ENCODE assay signal across 8 cellular contexts in the genomic region with DNA sequence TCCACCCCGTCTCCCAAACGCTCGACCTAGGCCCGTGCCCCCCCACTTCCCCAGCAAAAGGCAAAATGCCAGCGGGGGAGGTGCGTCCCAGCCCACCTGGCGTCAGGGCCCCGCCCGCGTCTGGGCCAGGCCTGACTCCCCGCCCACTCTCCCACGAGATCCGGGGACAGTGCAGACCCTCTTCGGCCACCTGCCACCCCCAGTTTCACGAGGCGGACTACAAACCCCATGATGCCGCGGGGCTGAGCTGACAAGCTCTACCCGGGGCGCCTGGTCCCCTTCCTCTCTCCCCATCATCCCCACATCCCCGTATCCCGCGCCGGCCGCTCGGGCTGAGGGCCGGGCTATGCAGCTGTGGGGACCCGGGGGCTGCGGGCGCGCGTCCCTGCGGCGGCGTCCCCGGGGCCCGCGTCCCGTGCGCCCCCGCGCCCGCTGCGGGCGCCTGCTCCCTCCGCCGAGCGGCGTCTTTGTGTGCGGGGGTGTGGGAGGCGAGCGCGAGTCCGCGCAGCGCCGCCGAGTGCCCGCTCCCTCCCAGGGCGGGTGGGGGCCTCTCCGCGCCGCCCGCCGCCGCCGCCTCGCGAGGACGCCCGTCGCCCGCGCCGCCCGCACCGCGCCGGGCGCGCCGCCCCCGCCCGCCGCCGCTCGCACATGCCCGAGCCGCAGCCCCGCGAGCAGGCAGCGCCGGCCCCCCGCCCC. TPM values are rescaled to one million over a fixed set of nuclear protein-coding genes. Genes with fewer than 3 reads are reported as not detected.
DNase-seq lines count a peak whose midpoint lies in the region; ATAC-seq and TF ChIP-seq lines count a peak whose summit lies in the region.

A gene (plus strand): TSS at position 283 of the 696 bp plus-strand sequence. CDS start 490 bp downstream, outside the sequence.

- ATAC-seq in natural killer cell (peak in 1 of 3 donors; percentile 4), aorta (ENCODE audit: low FRiP score) (no peak)

- H3K36me3 Mint-ChIP-seq in activated CD4-positive, alpha-beta T cell treated with anti-CD3 and anti-CD28 coated beads, Interleukin-2, amount 10 ng/mL, durations not matched to agents 7 days and 5 days (ENCODE audit: low read depth), result peaks cover 2% of the 10 kb centered on the region
- H3K36me3 Mint-ChIP-seq in natural killer cell, result no peaks in the 10 kb centered on the region

- peaks cover 0 to 2% of the 10 kb centered on the region in 2 donors for H3K4me1 ChIP-seq in aorta (ENCODE audit: control insufficient read depth in 1 of 2, insufficient read depth in 2 of 2, low read length in 2 of 2)

- TF ChIP-seq CTCF in epithelial cell of proximal tubule (conservative IDR thresholded peaks at IDR 0.05; ENCODE audit: low read depth, low read length) (no peak), natural killer cell (IDR thresholded peaks at IDR 0.05) (no peak)

- CTCF ChIA-PET in activated CD4-positive, alpha-beta T cell treated with anti-CD3 and anti-CD28 coated beads, Interleukin-2, amount 10 ng/mL, durations not matched to agents 7 days and 5 days (lab: Charles Lee), result interaction anchor here (0.7 to 5.0 kb wide), 13 partner anchors 8 to 338 kb away, joined by 3 to 116 read pairs (median 8); a partner anchor contains a TSS

- peak within 1 kb of the TSS; percentile 63 for H3K4me3 ChIP-seq in epithelial cell of proximal tubule (ENCODE audit: low read depth, low read length)
- peak within 1 kb of the TSS; percentile 61 to 63 for H3K4me3 ChIP-seq in aorta (ENCODE audit: low read length in 2 of 2)

- no peaks in the 10 kb centered on the region for H3K27me3 Mint-ChIP-seq in activated CD4-positive, alpha-beta T cell treated with anti-CD3 and anti-CD28 coated beads, Interleukin-2, amount 10 ng/mL, durations not matched to agents 7 days and 5 days
- H3K27me3 Mint-ChIP-seq in natural killer cell (ENCODE audit: low read depth in 2 of 2), result no peaks in the 10 kb centered on the region

- intact Hi-C loops in natural killer cell (cut with micrococcal nuclease), result loop anchor here (1.0 kb wide), 1 partner anchor 22 kb away; no protein-coding TSS in a partner anchor
- intact Hi-C loops in aorta (cut with DNase I), result no loop called here

- DNase-seq in DMS53 (lab: John Stamatoyannopoulos, UW) (peak; percentile 68), DMS53 treated with DMSO at 0.1 percent for 48 hours (lab: John Stamatoyannopoulos, UW; ENCODE audit: unreplicated experiment) (no peak), NCI-H1105 treated with DMSO at 0.1 percent for 48 hours (lab: John Stamatoyannopoulos, UW) (peak; percentile 75), epithelial cell of proximal tubule (ENCODE audit: low read depth) (no peak), natural killer cell (no peak), aorta (peak; percentile 72 to 87), activated gamma-delta T cell (lab: John Stamatoyannopoulos, UW) (no peak)
- peak; percentile 51 for DNase-seq in activated CD4-positive, alpha-beta T cell treated with anti-CD3 and anti-CD28 coated beads, Interleukin-2, amount 10 ng/mL, durations not matched to agents 7 days and 5 days

- WGBS in aorta, 2 donors, result 0 to 1% methylated on average over 40 to 94 of the region's 94 CpGs

- no peaks in the 10 kb centered on the region for H3K36me3 ChIP-seq in aorta (ENCODE audit: control insufficient read depth in 1 of 2, insufficient read depth in 2 of 2, low read length in 1 of 2)

- H3K27me3 ChIP-seq in aorta (ENCODE audit: control insufficient read depth in 1 of 2, insufficient read depth in 2 of 2, low read length in 1 of 2), result no peaks in the 10 kb centered on the region

- H3K4me1 Mint-ChIP-seq in activated CD4-positive, alpha-beta T cell treated with anti-CD3 and anti-CD28 coated beads, Interleukin-2, amount 10 ng/mL, durations not matched to agents 7 days and 5 days, result peaks cover 40% of the 10 kb centered on the region
- peaks cover 14 to 52% of the 10 kb centered on the region in 2 donors for H3K4me1 Mint-ChIP-seq in natural killer cell

- peak within 1 kb of the TSS; percentile 62 for H3K27ac Mint-ChIP-seq in activated CD4-positive, alpha-beta T cell treated with anti-CD3 and anti-CD28 coated beads, Interleukin-2, amount 10 ng/mL, durations not matched to agents 7 days and 5 days
- H3K27ac Mint-ChIP-seq in natural killer cell, result peak within 1 kb of the TSS in 1 of 2 donors; percentile 40

- no peaks in the 10 kb centered on the region for H3K9me3 Mint-ChIP-seq in activated CD4-positive, alpha-beta T cell treated with anti-CD3 and anti-CD28 coated beads, Interleukin-2, amount 10 ng/mL, durations not matched to agents 7 days and 5 days
- no peaks in the 10 kb centered on the region for H3K9me3 Mint-ChIP-seq in natural killer cell

- H3K4me3 Mint-ChIP-seq in activated CD4-positive, alpha-beta T cell treated with anti-CD3 and anti-CD28 coated beads, Interleukin-2, amount 10 ng/mL, durations not matched to agents 7 days and 5 days, result peak within 1 kb of the TSS; percentile 68
- peak within 1 kb of the TSS; percentile 77 for H3K4me3 Mint-ChIP-seq in natural killer cell

- POLR2A ChIA-PET in activated CD4-positive, alpha-beta T cell treated with anti-CD3 and anti-CD28 coated beads, Interleukin-2, amount 10 ng/mL, durations not matched to agents 7 days and 5 days (lab: Charles Lee), result interaction anchor here (1.8 kb wide), 1 partner anchor 24 kb away, joined by 5 read pairs; no protein-coding TSS in a partner anchor

- no peaks in the 10 kb centered on the region for H3K9me3 ChIP-seq in aorta (ENCODE audit: control insufficient read depth, low read length)

- H3K27ac ChIP-seq in aorta (ENCODE audit: low read depth in 1 of 2, low read length in 2 of 2), result peak within 1 kb of the TSS in 1 of 2 donors; percentile 74

RNA-seq across cellular contexts. Expression of the gene that starts here (rescaled TPM):
- total RNA-seq in activated CD4-positive, alpha-beta T cell treated with anti-CD3 and anti-CD28 coated beads, Interleukin-2, amount 10 ng/mL, durations not matched to agents 7 days and 5 days, result 10 to 100 TPM; 12.3 to 12.8 TPM
- total RNA-seq in epithelial cell of proximal tubule (12.9 and 30.7 TPM in 2 replicates), natural killer cell (1 to 10 TPM; 2.3 to 6.6 (median 4.0) TPM), aorta (10 to 100 TPM in 1 of 2 donors, 1 to 10 TPM in 1; 5.7 to 19.7 TPM)
- 10 to 100 TPM in 1 of 2 donors, under 1 TPM in 1; 0.88 to 10.1 TPM for polyA plus RNA-seq in aorta

Comparison
In these comparisons a context has a peak if more than half of its experiments do, and no peak if none do; other contexts are left out.
1. DNase-seq: peak in DMS53 (single experiment), NCI-H1105 treated with DMSO at 0.1 percent for 48 hours (single experiment), activated CD4-positive, alpha-beta T cell treated with anti-CD3 and anti-CD28 coated beads, Interleukin-2, amount 10 ng/mL, durations not matched to agents 7 days and 5 days (single experiment) and aorta (2 of 2); none in DMS53 treated with DMSO at 0.1 percent for 48 hours (single experiment), epithelial cell of proximal tubule (single experiment), natural killer cell (single experiment) and activated gamma-delta T cell (single experiment).